Comparison of ENCODE assay signal across 1 cellular context in genomic region chr2:205972113-205972512, GRCh38.
A peak's percentile ranks its signal among the peaks of the same experiment; 100 is the strongest.
TF ChIP-seq lines count a peak whose summit lies in the region.

No MANE protein-coding gene starts in this region.

TF ChIP-seq in GM23338, 12 proteins besides CTCF, POLR2A, EP300 and RAD21 (continued from another document):
- 0 out of 2 replicates have a peak, but pooled peaks have one; percentile 28 for TF ChIP-seq ZNF462 (CRISPR knock-in tag; IDR thresholded peaks at IDR 0.05)
- no peak for TF ChIP-seq POLR2AphosphoS5 (IDR thresholded peaks at IDR 0.05; ENCODE audit: low read depth)
- TF ChIP-seq STAT1 (IDR thresholded peaks at IDR 0.05; ENCODE audit: unreplicated experiment) = no peak
- TF ChIP-seq EZH2phosphoT487 (IDR thresholded peaks at IDR 0.05; ENCODE audit: unreplicated experiment) = no peak
TF ChIP-seq in GM23338: peak in this region for 1.
